Comparison of ENCODE assay signal across 18 cellular contexts in the genomic region with DNA sequence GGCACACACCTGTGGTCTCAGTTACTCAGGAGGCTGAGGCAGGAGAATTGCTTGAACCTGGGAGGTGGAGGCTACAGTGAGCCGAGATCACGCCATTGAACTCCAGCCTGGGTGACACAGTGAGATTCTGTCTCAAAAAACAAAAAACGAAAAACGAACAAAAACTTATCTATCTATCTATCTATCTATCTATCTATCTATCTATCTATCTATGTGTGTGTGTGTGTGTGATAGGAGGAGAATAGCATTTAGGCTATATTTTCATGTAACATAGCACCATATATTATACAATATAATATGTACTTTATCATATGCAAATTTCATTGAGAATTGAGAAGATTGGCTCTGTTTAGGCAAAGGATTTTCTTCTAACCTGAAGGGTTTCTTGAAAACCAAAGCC. TPM values are rescaled to one million over a fixed set of nuclear protein-coding genes. Genes with fewer than 3 reads are reported as not detected.
"Had no signal": no experiment of that assay in that cellular context is flagged by ENCODE, and none has a peak within 500 bp of the region (broad histone marks: within the 10 kb centered on the region; RNA-seq: fewer than 3 reads in every experiment).

No MANE protein-coding gene starts in this region.

RNA-seq across cellular contexts. Expression of a gene that starts 5.3 kb away (rescaled TPM):
- total RNA-seq: naive thymus-derived CD8-positive, alpha-beta T cell; natural killer cell treated with Interleukin-12 subunit alpha and Interleukin-12 subunit beta and Interleukin-15 and Interleukin-18, amount 100 ng/mL, for 72 hours; omental fat pad; osteocyte; pancreas; posterior vena cava; prostate gland; pulmonary artery endothelial cell; right atrium auricular region; sciatic nerve; stomach; subcutaneous adipose tissue; temporal lobe; thoracic aorta; thyroid gland; tibial nerve; upper lobe of left lung; vagina had no signal
- polyA plus RNA-seq: naive thymus-derived CD8-positive, alpha-beta T cell; pancreas had no signal

RNA-seq across cellular contexts. Expression of a gene that starts 8.7 kb away (rescaled TPM):
- total RNA-seq: osteocyte, temporal lobe had no signal

RNA-seq across cellular contexts. Expression of a gene that starts 42.0 kb away (rescaled TPM):
- total RNA-seq: osteocyte, temporal lobe had no signal

RNA-seq across cellular contexts. Expression of a gene that starts 53.9 kb away (rescaled TPM):
- total RNA-seq: temporal lobe had no signal

RNA-seq across cellular contexts. Expression of a gene that starts 57.4 kb away (rescaled TPM):
- total RNA-seq: naive thymus-derived CD8-positive, alpha-beta T cell; osteocyte; right atrium auricular region; temporal lobe had no signal
- polyA plus RNA-seq: naive thymus-derived CD8-positive, alpha-beta T cell had no signal
